15 cellular contexts compared by ENCODE assay signal in the genomic region with DNA sequence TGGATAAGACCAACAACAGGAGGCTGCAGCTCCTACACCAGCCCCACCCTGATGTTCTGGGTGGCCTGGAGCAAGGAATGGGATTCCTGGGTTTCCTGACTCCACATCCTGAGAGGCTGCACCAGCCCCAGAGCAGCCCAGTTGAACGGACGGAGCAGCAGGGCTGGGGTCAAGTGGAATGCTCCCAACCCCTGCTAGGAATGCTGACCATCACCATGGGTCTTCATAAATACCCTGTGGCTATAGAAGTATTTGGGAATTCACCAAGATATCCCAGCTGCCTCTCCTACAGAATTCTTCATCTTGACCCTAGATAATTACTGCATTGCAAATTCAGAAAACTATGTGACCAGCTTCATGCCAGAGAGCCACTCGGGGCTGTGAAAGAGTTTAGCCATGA.
DNase-seq lines count a peak whose midpoint lies in the region; ATAC-seq and TF ChIP-seq lines count a peak whose summit lies in the region.
"Had no signal": no experiment of that assay in that cellular context is flagged by ENCODE, and none has a peak within 500 bp of the region (broad histone marks: within the 10 kb centered on the region; RNA-seq: fewer than 3 reads in every experiment).

No MANE protein-coding gene starts in this region.

- no peak overlapping the region for H3K18ac ChIP-seq in mesenchymal stem cell (ENCODE audit: low read depth in 1 of 2, low read length in 2 of 2)

- H2BK5ac ChIP-seq in mesenchymal stem cell (ENCODE audit: low read depth, low read length, poor library complexity, severe bottlenecking): no peak overlapping the region

- H3K9me3 ChIP-seq in GM23248 (ENCODE audit: low read depth) (no peaks in the 10 kb centered on the region), mesenchymal stem cell (ENCODE audit: control insufficient read depth, low read length) (no peaks in the 10 kb centered on the region), uterus (no peaks in the 10 kb centered on the region)
- H3K9me3 ChIP-seq: psoas muscle had no signal

- peak overlapping the region; percentile 50 for H3K27ac ChIP-seq in GM23248
- peak overlapping the region; percentile 67 for H3K27ac ChIP-seq in mesenchymal stem cell (ENCODE audit: low read length, poor library complexity, severe bottlenecking)
- H3K27ac ChIP-seq in uterus: peak overlapping the region; percentile 80 to 90
- H3K27ac ChIP-seq: psoas muscle had no signal

- H3K27me3 ChIP-seq in GM23248 (replicated peaks; ENCODE audit: insufficient read depth) (no peaks in the 10 kb centered on the region), mesenchymal stem cell (ENCODE audit: control insufficient read depth in 1 of 2, insufficient read depth in 1 of 2, low read length in 2 of 2) (no peaks in the 10 kb centered on the region), uterus (no peaks in the 10 kb centered on the region)

- H3K4me3 ChIP-seq in GM23248: no peak overlapping the region
- no peak overlapping the region for H3K4me3 ChIP-seq in mesenchymal stem cell (ENCODE audit: insufficient read depth in 1 of 2, low read depth in 1 of 2, low read length in 2 of 2)
- H3K4me3 ChIP-seq in uterus: no peak overlapping the region
- H3K4me3 ChIP-seq: psoas muscle had no signal

- H3K9me2 ChIP-seq in GM23248 (ENCODE audit: insufficient read depth): no peaks in the 10 kb centered on the region

- 14 to 23% methylated on average over 3 of the region's 3 CpGs for WGBS in GM23248 (ENCODE audit: low coverage in 1 of 2, low lambda C conversion rate in 2 of 2, missing lambda C conversion rate in 2 of 2), 2 experiments
- WGBS in mesenchymal stem cell: 28% methylated on average over 3 of the region's 3 CpGs

- H3K79me2 ChIP-seq in GM23248 (ENCODE audit: insufficient read depth): no peaks in the 10 kb centered on the region

- H2BK15ac ChIP-seq in mesenchymal stem cell (ENCODE audit: low read depth, poor library complexity, severe bottlenecking): no peak overlapping the region

- H3K23ac ChIP-seq in mesenchymal stem cell (ENCODE audit: low read length in 2 of 2): no peak overlapping the region

- H2BK12ac ChIP-seq in mesenchymal stem cell (ENCODE audit: low read length in 2 of 2): no peak overlapping the region

- H4K91ac ChIP-seq in mesenchymal stem cell (ENCODE audit: low read length): no peak overlapping the region

- H3K4me1 ChIP-seq in GM23248 (ENCODE audit: insufficient read depth) (peaks cover 60% of the 10 kb centered on the region), mesenchymal stem cell (ENCODE audit: control insufficient read depth, insufficient read depth, low read depth, low read length) (peaks cover 21% of the 10 kb centered on the region), uterus (peaks cover 6 to 15% of the 10 kb centered on the region in 2 donors)
- H3K4me1 ChIP-seq: psoas muscle had no signal

- no peak overlapping the region; the same call in 1 of the 2 replicates for H3K9ac ChIP-seq in GM23248
- H3K9ac ChIP-seq in mesenchymal stem cell (ENCODE audit: low read length): peak overlapping the region; percentile 7

- no peak overlapping the region for H3K14ac ChIP-seq in mesenchymal stem cell (ENCODE audit: low read length in 2 of 2)

- H4K8ac ChIP-seq in mesenchymal stem cell (ENCODE audit: low read length): no peak overlapping the region

- DNase-seq in GM23248 (peak; percentile 52), astrocyte of the hippocampus (ENCODE audit: low read depth, low spot score) (peak; percentile 92), mesenchymal stem cell (peak; percentile 40), uterus (no peak), NCI-H748 (lab: John Stamatoyannopoulos, UW; ENCODE audit: unreplicated experiment) (no peak), NCI-H2227 treated with DMSO at 0.1 percent for 48 hours (lab: John Stamatoyannopoulos, UW) (no peak)
- DNase-seq: activated naive CD4-positive, alpha-beta T cell; head of caudate nucleus; KBM-7; NCI-H1436; NCI-H526 treated with DMSO at 0.1 percent for 48 hours; psoas muscle had no signal

- H3K36me3 ChIP-seq in GM23248 (ENCODE audit: low read depth) (no peaks in the 10 kb centered on the region), mesenchymal stem cell (ENCODE audit: control insufficient read depth in 1 of 2, insufficient read depth in 2 of 2, low read depth in 1 of 2, low read length in 2 of 2) (no peaks in the 10 kb centered on the region), uterus (no peaks in the 10 kb centered on the region)

- H3K4ac ChIP-seq in mesenchymal stem cell (ENCODE audit: low read depth in 1 of 2, low read length in 2 of 2): no peak overlapping the region

- no peaks in the 10 kb centered on the region for H3K79me1 ChIP-seq in mesenchymal stem cell (replicated peaks; ENCODE audit: low read length, poor library complexity, severe bottlenecking)

- no peak overlapping the region for H2AK5ac ChIP-seq in mesenchymal stem cell (ENCODE audit: low read length, severe bottlenecking)

- H2BK120ac ChIP-seq in mesenchymal stem cell (ENCODE audit: low read depth, low read length): no peak overlapping the region

- in situ Hi-C loops in GM23248 (cut with MboI): no loop called here

- intact Hi-C loops in uterus (cut with DNase I; ENCODE audit: low total_unique reads): no loop called here

- TF ChIP-seq CTCF in uterus (IDR thresholded peaks at IDR 0.05): no peak

- no peak for ATAC-seq in HG03025 (IDR thresholded peaks at IDR 0.05; ENCODE audit: low FRiP score, unreplicated experiment)
- ATAC-seq: activated CD4-positive, CD25-positive, alpha-beta regulatory T cell treated with anti-CD3 and anti-CD28 coated beads, Interleukin-2, amount 50 U/mL, for 24 hours; HCT116; psoas muscle had no signal

- no peak for TF ChIP-seq POLR2A in uterus (IDR thresholded peaks at IDR 0.05)

- H4K20me1 ChIP-seq in GM23248 (ENCODE audit: insufficient read depth): no peaks in the 10 kb centered on the region

- H3K4me2 ChIP-seq in GM23248 (ENCODE audit: unreplicated experiment) (no peak overlapping the region), mesenchymal stem cell (ENCODE audit: low read length, poor library complexity, severe bottlenecking) (no peak overlapping the region)

- peaks cover 57% of the 10 kb centered on the region for H3F3A ChIP-seq in GM23248 (ENCODE audit: insufficient read depth)

- no peak overlapping the region for H2AFZ ChIP-seq in GM23248
- H2AFZ ChIP-seq in mesenchymal stem cell (ENCODE audit: low read depth, low read length): no peak overlapping the region

Comparison
In these comparisons a context has a peak if more than half of its experiments do, and no peak if none do; other contexts are left out.
1. DNase-seq: peak in GM23248 (single experiment), astrocyte of the hippocampus (single experiment) and mesenchymal stem cell (single experiment); none in uterus (0 of 2), NCI-H748 (single experiment) and NCI-H2227 treated with DMSO at 0.1 percent for 48 hours (single experiment).
2. Peak in every context shown above with its lines, with median percentiles within 50 percentile points of each other: H3K27ac ChIP-seq.